In genomic region chr1:41664861-41665640, GRCh38 we compare ENCODE assay signal across 9 cellular contexts.
DNase-seq lines count a peak whose midpoint lies in the region; ATAC-seq and TF ChIP-seq lines count a peak whose summit lies in the region.
"Had no signal": no experiment of that assay in that cellular context is flagged by ENCODE, and none has a peak within 500 bp of the region (broad histone marks: within the 10 kb centered on the region; RNA-seq: fewer than 3 reads in every experiment).

No MANE protein-coding gene starts in this region.

- no peak for TF ChIP-seq CTCF in choroid plexus epithelial cell (conservative IDR thresholded peaks at IDR 0.05; ENCODE audit: low read depth, low read length)

- no peak overlapping the region for H3K4me3 ChIP-seq in choroid plexus epithelial cell (ENCODE audit: low read depth, low read length)
- H3K4me3 ChIP-seq: thoracic aorta had no signal

- ATAC-seq in natural killer cell treated with Interleukin-12 subunit alpha and Interleukin-12 subunit beta and Interleukin-15 and Interleukin-18, amount 100 ng/mL, for 72 hours, result no peak
- no peak for ATAC-seq in HG03565 (IDR thresholded peaks at IDR 0.05; ENCODE audit: unreplicated experiment)

- no peaks in the 10 kb centered on the region for H3K36me3 Mint-ChIP-seq in natural killer cell treated with Interleukin-12 subunit alpha and Interleukin-12 subunit beta and Interleukin-15 and Interleukin-18, amount 100 ng/mL, for 72 hours

- peak overlapping the region; percentile 43 to 47 for H3K27ac Mint-ChIP-seq in natural killer cell treated with Interleukin-12 subunit alpha and Interleukin-12 subunit beta and Interleukin-15 and Interleukin-18, amount 100 ng/mL, for 72 hours

- no peaks in the 10 kb centered on the region for H3K9me3 Mint-ChIP-seq in natural killer cell treated with Interleukin-12 subunit alpha and Interleukin-12 subunit beta and Interleukin-15 and Interleukin-18, amount 100 ng/mL, for 72 hours

- DNase-seq in DMS 273 treated with DMSO at 0.1 percent for 48 hours (lab: John Stamatoyannopoulos, UW) (peak; percentile 94), NCI-H2171 treated with DMSO at 0.1 percent for 48 hours (lab: John Stamatoyannopoulos, UW) (peak; percentile 89), choroid plexus epithelial cell (ENCODE audit: low read depth) (peak; percentile 71), foreskin melanocyte (no peak), putamen (ENCODE audit: low spot score) (no peak)
- no peak for DNase-seq in natural killer cell treated with Interleukin-12 subunit alpha and Interleukin-12 subunit beta and Interleukin-15 and Interleukin-18, amount 100 ng/mL, for 72 hours (ENCODE audit: low spot score)
- no peak for DNase-seq in activated effector memory CD4-positive, alpha-beta T cell treated with anti-CD3 and anti-CD28 coated beads, Interleukin-2, amount 50 U/mL, for 16 hours

- no peak overlapping the region for H3K4me3 Mint-ChIP-seq in natural killer cell treated with Interleukin-12 subunit alpha and Interleukin-12 subunit beta and Interleukin-15 and Interleukin-18, amount 100 ng/mL, for 72 hours

- H3K27me3 Mint-ChIP-seq in natural killer cell treated with Interleukin-12 subunit alpha and Interleukin-12 subunit beta and Interleukin-15 and Interleukin-18, amount 100 ng/mL, for 72 hours, result peaks cover 0 to under 1% of the 10 kb centered on the region in 2 donors

- H3K4me1 Mint-ChIP-seq in natural killer cell treated with Interleukin-12 subunit alpha and Interleukin-12 subunit beta and Interleukin-15 and Interleukin-18, amount 100 ng/mL, for 72 hours (ENCODE audit: low read depth in 2 of 2), result peaks cover 34 to 36% of the 10 kb centered on the region in 2 donors

Comparison
In these comparisons a context has a peak if more than half of its experiments do, and no peak if none do; other contexts are left out.
1. DNase-seq: peak in DMS 273 treated with DMSO at 0.1 percent for 48 hours (single experiment), NCI-H2171 treated with DMSO at 0.1 percent for 48 hours (single experiment) and choroid plexus epithelial cell (single experiment); none in natural killer cell treated with Interleukin-12 subunit alpha and Interleukin-12 subunit beta and Interleukin-15 and Interleukin-18, amount 100 ng/mL, for 72 hours (single experiment), foreskin melanocyte (single experiment), activated effector memory CD4-positive, alpha-beta T cell treated with anti-CD3 and anti-CD28 coated beads, Interleukin-2, amount 50 U/mL, for 16 hours (single experiment) and putamen (single experiment).